In genomic region chrX:3994315-3994714, GRCh38 we compare ENCODE assay signal across 28 cellular contexts.
"Had no signal": no experiment of that assay in that cellular context is flagged by ENCODE, and none has a peak within 500 bp of the region (broad histone marks: within the 10 kb centered on the region; RNA-seq: fewer than 3 reads in every experiment).

No MANE protein-coding gene starts in this region.

- ATAC-seq: activated CD8-positive, alpha-beta memory T cell treated with anti-CD3 and anti-CD28 coated beads, Interleukin-2, amount 10 ng/mL, durations not matched to agents 7 days and 5 days; activated CD8-positive, alpha-beta T cell treated with anti-CD3 and anti-CD28 coated beads, Interleukin-2, amount 10 ng/mL, durations not matched to agents 7 days and 5 days; body of pancreas; gastroesophageal sphincter; heart right ventricle had no signal

- H3K9me3 Mint-ChIP-seq: activated CD4-positive, alpha-beta T cell treated with anti-CD3 and anti-CD28 coated beads, Interleukin-2, amount 10 ng/mL, durations not matched to agents 24 days and 14 days; activated naive CD4-positive, alpha-beta T cell treated with anti-CD3 and anti-CD28 coated beads for 36 hours; activated T-helper 1 cell treated with anti-CD3 and anti-CD28 coated beads, Interleukin-12 subunit alpha, Interleukin-12 subunit beta, Interleukin-2, Interleukin-4 antibody, amounts not matched to agents 30 ng/mL and 10 ng/mL and 1 ng/mL, durations not matched to agents 14 hours and 24 hours and 36 hours; activated T-helper 2 cell treated with anti-CD3 and anti-CD28 coated beads, Interferon-gamma antibody, Interleukin-2, Interleukin-4, amounts not matched to agents 10 μg/mL and 5 μg/mL and 100 μg/mL, durations not matched to agents 14 hours and 24 hours and 36 hours had no signal

- H3K36me3 ChIP-seq: colonic mucosa, esophagus squamous epithelium, gastroesophageal sphincter, heart right ventricle had no signal

- H3K27me3 Mint-ChIP-seq: activated CD4-positive, alpha-beta memory T cell treated with anti-CD3 and anti-CD28 coated beads for 36 hours; activated CD4-positive, alpha-beta T cell treated with anti-CD3 and anti-CD28 coated beads, Interleukin-2, amount 10 ng/mL, durations not matched to agents 24 days and 14 days; activated CD8-positive, alpha-beta memory T cell treated with anti-CD3 and anti-CD28 coated beads, Interleukin-2, amount 10 ng/mL, durations not matched to agents 7 days and 5 days; activated naive CD4-positive, alpha-beta T cell treated with anti-CD3 and anti-CD28 coated beads, Interleukin-2, amount 50 U/mL, for 24 hours; activated naive CD8-positive, alpha-beta T cell treated with anti-CD3 and anti-CD28 coated beads for 36 hours had no signal

- H3K79me2 ChIP-seq: hepatocyte had no signal

- H3K9me3 ChIP-seq: body of pancreas, colonic mucosa, esophagus squamous epithelium, gastroesophageal sphincter had no signal

- H3K27ac ChIP-seq: body of pancreas, colonic mucosa, epithelial cell of prostate, esophagus squamous epithelium, gastroesophageal sphincter, heart right ventricle, hepatocyte had no signal

- H3K4me1 ChIP-seq: body of pancreas, colonic mucosa, esophagus squamous epithelium, gastroesophageal sphincter, heart right ventricle had no signal

- H3K4me1 Mint-ChIP-seq: activated CD4-positive, alpha-beta T cell treated with anti-CD3 and anti-CD28 coated beads, Interleukin-2, amount 10 ng/mL, durations not matched to agents 24 days and 14 days; activated CD8-positive, alpha-beta memory T cell treated with anti-CD3 and anti-CD28 coated beads, Interleukin-2, amount 10 ng/mL, durations not matched to agents 7 days and 5 days; activated naive CD4-positive, alpha-beta T cell treated with anti-CD3 and anti-CD28 coated beads, Interleukin-2, amount 50 U/mL, for 24 hours; activated naive CD8-positive, alpha-beta T cell treated with anti-CD3 and anti-CD28 coated beads for 36 hours had no signal

- H3K27me3 ChIP-seq: body of pancreas, colonic mucosa, esophagus squamous epithelium, gastroesophageal sphincter, heart right ventricle, hepatocyte had no signal

- DNase-seq: activated CD4-positive, alpha-beta memory T cell treated with anti-CD3 and anti-CD28 coated beads for 36 hours; activated CD4-positive, alpha-beta T cell treated with anti-CD3 and anti-CD28 coated beads for 1 hour; activated CD4-positive, alpha-beta T cell treated with anti-CD3 and anti-CD28 coated beads, Interleukin-2, amount 10 ng/mL, durations not matched to agents 24 days and 14 days; activated CD4-positive, CD25-positive, alpha-beta regulatory T cell; activated CD8-positive, alpha-beta memory T cell treated with anti-CD3 and anti-CD28 coated beads, Interleukin-2, amount 10 ng/mL, durations not matched to agents 7 days and 5 days; activated CD8-positive, alpha-beta memory T cell treated with anti-CD3 and anti-CD28 coated beads, Interleukin-2, amount 50 U/mL, for 4 hours; activated CD8-positive, alpha-beta T cell treated with anti-CD3 and anti-CD28 coated beads, Interleukin-2, amount 10 ng/mL, durations not matched to agents 7 days and 5 days; activated effector memory CD4-positive, alpha-beta T cell treated with anti-CD3 and anti-CD28 coated beads, Interleukin-2, amount 50 U/mL, for 16 hours; activated naive CD4-positive, alpha-beta T cell treated with anti-CD3 and anti-CD28 coated beads for 36 hours; activated naive CD8-positive, alpha-beta T cell treated with anti-CD3 and anti-CD28 coated beads for 36 hours; activated T-cell treated with anti-CD3 and anti-CD28 coated beads, Interleukin-2, amount 50 U/mL, for 1 hour; activated T-cell treated with anti-CD3 and anti-CD28 coated beads, Interleukin-2, amount 50 U/mL, for 48 hours; amniotic stem cell; anterior cingulate cortex; body of pancreas; central memory CD4-positive, alpha-beta T cell; cerebellar nuclear complex; colonic mucosa; effector CD8-positive, alpha-beta T cell; esophagus squamous epithelium; foreskin melanocyte; heart right ventricle had no signal

- H3K4me2 ChIP-seq: hepatocyte had no signal

- H3K27ac Mint-ChIP-seq: activated CD4-positive, alpha-beta memory T cell treated with anti-CD3 and anti-CD28 coated beads for 36 hours; activated CD4-positive, alpha-beta T cell treated with anti-CD3 and anti-CD28 coated beads, Interleukin-2, amount 10 ng/mL, durations not matched to agents 24 days and 14 days; activated CD8-positive, alpha-beta memory T cell treated with anti-CD3 and anti-CD28 coated beads, Interleukin-2, amount 10 ng/mL, durations not matched to agents 7 days and 5 days; activated CD8-positive, alpha-beta T cell treated with anti-CD3 and anti-CD28 coated beads, Interleukin-2, amount 10 ng/mL, durations not matched to agents 7 days and 5 days; activated naive CD4-positive, alpha-beta T cell treated with anti-CD3 and anti-CD28 coated beads for 36 hours; activated naive CD4-positive, alpha-beta T cell treated with anti-CD3 and anti-CD28 coated beads, Interleukin-2, amount 50 U/mL, for 24 hours; activated naive CD8-positive, alpha-beta T cell treated with anti-CD3 and anti-CD28 coated beads for 36 hours; activated T-helper 1 cell treated with anti-CD3 and anti-CD28 coated beads, Interleukin-12 subunit alpha, Interleukin-12 subunit beta, Interleukin-2, Interleukin-4 antibody, amounts not matched to agents 30 ng/mL and 10 ng/mL and 1 ng/mL, durations not matched to agents 14 hours and 24 hours and 36 hours; activated T-helper 2 cell treated with anti-CD3 and anti-CD28 coated beads, Interferon-gamma antibody, Interleukin-2, Interleukin-4, amounts not matched to agents 10 μg/mL and 5 μg/mL and 100 μg/mL, durations not matched to agents 14 hours and 24 hours and 36 hours had no signal

- H3K36me3 Mint-ChIP-seq: activated CD4-positive, alpha-beta memory T cell treated with anti-CD3 and anti-CD28 coated beads for 36 hours; activated CD8-positive, alpha-beta memory T cell treated with anti-CD3 and anti-CD28 coated beads, Interleukin-2, amount 10 ng/mL, durations not matched to agents 7 days and 5 days; activated naive CD4-positive, alpha-beta T cell treated with anti-CD3 and anti-CD28 coated beads, Interleukin-2, amount 50 U/mL, for 24 hours; activated naive CD8-positive, alpha-beta T cell treated with anti-CD3 and anti-CD28 coated beads for 36 hours had no signal

- H3K4me3 Mint-ChIP-seq: activated CD4-positive, alpha-beta memory T cell treated with anti-CD3 and anti-CD28 coated beads for 36 hours; activated CD4-positive, alpha-beta T cell treated with anti-CD3 and anti-CD28 coated beads, Interleukin-2, amount 10 ng/mL, durations not matched to agents 24 days and 14 days; activated CD8-positive, alpha-beta memory T cell treated with anti-CD3 and anti-CD28 coated beads, Interleukin-2, amount 10 ng/mL, durations not matched to agents 7 days and 5 days; activated CD8-positive, alpha-beta T cell treated with anti-CD3 and anti-CD28 coated beads, Interleukin-2, amount 10 ng/mL, durations not matched to agents 7 days and 5 days; activated naive CD4-positive, alpha-beta T cell treated with anti-CD3 and anti-CD28 coated beads for 36 hours; activated naive CD4-positive, alpha-beta T cell treated with anti-CD3 and anti-CD28 coated beads, Interleukin-2, amount 50 U/mL, for 24 hours; activated naive CD8-positive, alpha-beta T cell treated with anti-CD3 and anti-CD28 coated beads for 36 hours; activated T-helper 1 cell treated with anti-CD3 and anti-CD28 coated beads, Interleukin-12 subunit alpha, Interleukin-12 subunit beta, Interleukin-2, Interleukin-4 antibody, amounts not matched to agents 30 ng/mL and 10 ng/mL and 1 ng/mL, durations not matched to agents 14 hours and 24 hours and 36 hours had no signal

- H3K4me3 ChIP-seq: body of pancreas, colonic mucosa, esophagus squamous epithelium, gastroesophageal sphincter, heart right ventricle, hepatocyte had no signal
